1 cellular context compared by ENCODE assay signal in the genomic region with DNA sequence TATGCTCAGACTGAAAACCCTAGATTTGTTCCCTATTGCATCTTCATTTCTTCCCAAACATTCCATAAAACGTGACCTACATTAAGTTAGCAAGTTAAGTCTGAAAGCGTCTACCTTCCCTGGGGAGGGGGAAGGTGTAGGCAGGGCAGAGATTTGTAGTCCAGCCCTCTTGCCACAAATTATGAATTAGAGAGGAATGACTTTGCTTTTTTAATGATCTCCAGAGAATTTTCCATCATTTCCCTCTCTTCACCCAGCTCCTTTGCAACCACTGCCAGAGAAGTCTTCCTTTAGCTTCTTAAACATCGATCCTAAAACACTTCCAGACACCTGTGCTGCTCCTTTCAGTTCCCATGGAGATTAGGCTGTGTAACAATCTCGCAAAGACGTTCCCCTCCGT.
TF ChIP-seq lines count a peak whose summit lies in the region.

No MANE protein-coding gene starts in this region.

TF ChIP-seq in HepG2, 621 proteins besides CTCF, POLR2A, EP300 and RAD21:
- TF ChIP-seq ZNF530 (CRISPR knock-in tag; IDR thresholded peaks at IDR 0.05; ENCODE audit: low read depth) (no peak), NFE2L2 (IDR thresholded peaks at IDR 0.05; ENCODE audit: low read length) (0 out of 2 replicates have a peak, but pooled peaks have one; percentile 11), EZH2 (conservative IDR thresholded peaks at IDR 0.05; ENCODE audit: low read depth, low read length) (no peak), FOXK1 (CRISPR knock-in tag; IDR thresholded peaks at IDR 0.05; ENCODE audit: borderline replicate concordance, low read depth) (no peak), ZNF557 (CRISPR knock-in tag; IDR thresholded peaks at IDR 0.05) (no peak), PHF21A (CRISPR knock-in tag; IDR thresholded peaks at IDR 0.05) (no peak), ZNF343 (CRISPR knock-in tag; IDR thresholded peaks at IDR 0.05) (no peak), SNAI1 (CRISPR knock-in tag; IDR thresholded peaks at IDR 0.05; ENCODE audit: borderline replicate concordance) (0 out of 2 replicates have a peak, but pooled peaks have one; percentile 13)
- TF ChIP-seq, protein P1, sequence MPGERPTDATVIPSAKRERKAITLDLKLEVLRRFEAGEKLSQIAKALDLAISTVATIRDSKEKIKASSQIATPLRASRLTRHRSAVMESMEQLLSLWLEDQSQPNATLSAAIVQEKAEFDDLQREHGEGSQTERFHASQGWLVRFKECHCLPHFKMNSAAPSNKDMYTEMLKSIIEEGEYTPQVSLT (CRISPR knock-in tag; IDR thresholded peaks at IDR 0.05; ENCODE audit: borderline replicate concordance, low read depth): no peak
- TF ChIP-seq, protein P2, sequence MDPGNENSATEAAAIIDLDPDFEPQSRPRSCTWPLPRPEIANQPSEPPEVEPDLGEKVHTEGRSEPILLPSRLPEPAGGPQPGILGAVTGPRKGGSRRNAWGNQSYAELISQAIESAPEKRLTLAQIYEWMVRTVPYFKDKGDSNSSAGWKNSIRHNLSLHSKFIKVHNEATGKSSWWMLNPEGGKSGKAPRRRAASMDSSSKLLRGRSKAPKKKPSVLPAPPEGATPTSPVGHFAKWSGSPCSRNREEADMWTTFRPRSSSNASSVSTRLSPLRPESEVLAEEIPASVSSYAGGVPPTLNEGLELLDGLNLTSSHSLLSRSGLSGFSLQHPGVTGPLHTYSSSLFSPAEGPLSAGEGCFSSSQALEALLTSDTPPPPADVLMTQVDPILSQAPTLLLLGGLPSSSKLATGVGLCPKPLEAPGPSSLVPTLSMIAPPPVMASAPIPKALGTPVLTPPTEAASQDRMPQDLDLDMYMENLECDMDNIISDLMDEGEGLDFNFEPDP (CRISPR knock-in tag; conservative IDR thresholded peaks at IDR 0.05): 0 out of 2 replicates have a peak, but pooled peaks have one; percentile 15
